In the genomic region with DNA sequence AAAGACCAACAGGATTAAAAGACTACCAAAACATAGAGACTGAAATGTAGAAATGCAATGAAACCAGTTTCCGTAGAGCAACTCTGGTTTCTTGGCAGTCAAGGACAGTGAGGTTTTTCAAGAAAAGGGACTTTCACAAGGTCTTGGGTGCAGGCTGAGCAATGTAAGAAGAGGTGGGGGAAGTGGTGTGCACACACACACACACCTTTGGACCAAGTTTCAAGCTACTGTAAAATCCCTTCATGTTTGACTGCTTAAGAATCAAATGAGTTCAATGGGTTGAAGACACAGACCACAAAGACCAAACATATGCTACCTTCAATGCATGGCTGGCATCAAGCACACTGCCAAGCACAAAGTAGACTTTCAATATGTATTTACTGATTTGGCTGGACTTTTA, we compare ENCODE assay signal across 15 cellular contexts. TPM values are rescaled to one million over a fixed set of nuclear protein-coding genes. Genes with fewer than 3 reads are reported as not detected.
DNase-seq lines count a peak whose midpoint lies in the region; ATAC-seq and TF ChIP-seq lines count a peak whose summit lies in the region.
"Had no signal": no experiment of that assay in that cellular context is flagged by ENCODE, and none has a peak within 500 bp of the region (broad histone marks: within the 10 kb centered on the region; RNA-seq: fewer than 3 reads in every experiment).

No MANE protein-coding gene starts in this region.

- CTCF ChIA-PET in CD4-positive, alpha-beta memory T cell (lab: Charles Lee; ENCODE audit: partially characterized antibody): interaction anchor here (0.6 kb wide), 1 partner anchor 12 kb away, joined by 3 read pairs; no protein-coding TSS in a partner anchor

- TF ChIP-seq CTCF in uterus (IDR thresholded peaks at IDR 0.05): no peak

- no peaks in the 10 kb centered on the region for H3K9me3 ChIP-seq in uterus
- H3K9me3 ChIP-seq in CD4-positive, alpha-beta memory T cell (ENCODE audit: control insufficient read depth in 1 of 2, low read length in 2 of 2): no peaks in the 10 kb centered on the region
- H3K9me3 ChIP-seq: pancreas had no signal

- no peak overlapping the region for H3K4me3 Mint-ChIP-seq in CD4-positive, alpha-beta memory T cell
- H3K4me3 Mint-ChIP-seq: HFFc6 had no signal

- no peak overlapping the region for H3K4me3 ChIP-seq in uterus
- H3K4me3 ChIP-seq in CD4-positive, alpha-beta memory T cell (ENCODE audit: low read length in 2 of 2): no peak overlapping the region
- H3K4me3 ChIP-seq: pancreas had no signal

- DNase-seq in uterus (no peak), DMS114 treated with DMSO at 0.1 percent for 48 hours (lab: John Stamatoyannopoulos, UW; ENCODE audit: unreplicated experiment) (no peak), NCI-H1417 treated with DMSO at 0.1 percent for 48 hours (lab: John Stamatoyannopoulos, UW) (no peak)
- DNase-seq in CD4-positive, alpha-beta memory T cell: no peak
- DNase-seq: head of caudate nucleus; HFFc6; NCI-H510A; pancreas; SIG-M5; stimulated activated CD4-positive, alpha-beta T cell treated with anti-CD3 and anti-CD28 coated beads, Interleukin-15, amount 100 ng/mL, for 24 hours had no signal

- POLR2A ChIA-PET in CD4-positive, alpha-beta memory T cell (lab: Charles Lee; ENCODE audit: partially characterized antibody): no interaction called here

- no peaks in the 10 kb centered on the region for H3K27me3 ChIP-seq in uterus
- H3K27me3 ChIP-seq in CD4-positive, alpha-beta memory T cell (ENCODE audit: insufficient read depth, low read length): no peaks in the 10 kb centered on the region
- H3K27me3 ChIP-seq: pancreas had no signal

- TF ChIP-seq POLR2A in uterus (IDR thresholded peaks at IDR 0.05): no peak

- H3K36me3 ChIP-seq in uterus: no peaks in the 10 kb centered on the region
- H3K36me3 ChIP-seq in CD4-positive, alpha-beta memory T cell (ENCODE audit: insufficient read depth, low read length): no peaks in the 10 kb centered on the region
- H3K36me3 ChIP-seq: pancreas had no signal

- H3K36me3 Mint-ChIP-seq in CD4-positive, alpha-beta memory T cell: peaks cover 0 to 19% of the 10 kb centered on the region in 2 donors

- H3K27ac ChIP-seq in uterus: no peak overlapping the region
- H3K27ac ChIP-seq in CD4-positive, alpha-beta memory T cell (ENCODE audit: low read depth, low read length): no peak overlapping the region
- H3K27ac ChIP-seq: pancreas had no signal

- ATAC-seq in GM18858 (IDR thresholded peaks at IDR 0.05; ENCODE audit: unreplicated experiment) (peak; percentile 97), GM19468 (IDR thresholded peaks at IDR 0.05; ENCODE audit: extremely low read depth, unreplicated experiment) (peak; percentile 68), HG02943 (IDR thresholded peaks at IDR 0.05; ENCODE audit: low read depth, unreplicated experiment) (peak; percentile 70), HG03565 (IDR thresholded peaks at IDR 0.05; ENCODE audit: unreplicated experiment) (peak; percentile 84)
- ATAC-seq: pancreas had no signal

- H3K4me1 Mint-ChIP-seq in CD4-positive, alpha-beta memory T cell: peaks cover 0 to 1% (median 0%) of the 10 kb centered on the region in 4 donors

- H3K4me1 ChIP-seq in uterus: no peaks in the 10 kb centered on the region
- no peaks in the 10 kb centered on the region for H3K4me1 ChIP-seq in CD4-positive, alpha-beta memory T cell (ENCODE audit: insufficient read depth, low read length)
- H3K4me1 ChIP-seq: pancreas had no signal

- H3K9me3 Mint-ChIP-seq in CD4-positive, alpha-beta memory T cell: no peaks in the 10 kb centered on the region
- H3K9me3 Mint-ChIP-seq: HFFc6 had no signal

- no peaks in the 10 kb centered on the region for H3K27me3 Mint-ChIP-seq in CD4-positive, alpha-beta memory T cell

- intact Hi-C loops in uterus (cut with DNase I; ENCODE audit: low total_unique reads): no loop called here
- intact Hi-C loops in CD4-positive, alpha-beta memory T cell (cut with micrococcal nuclease): no loop called here

- H3K27ac Mint-ChIP-seq in CD4-positive, alpha-beta memory T cell: no peak overlapping the region
- H3K27ac Mint-ChIP-seq: HFFc6 had no signal

RNA-seq across cellular contexts. Expression of gene MCF2, which starts 17.8 kb away (rescaled TPM):
- total RNA-seq in uterus: under 1 TPM in 1 of 4 donors, not detected in 3; 0.69 TPM
- under 1 TPM; 0.47 to 0.55 TPM for total RNA-seq in CD4-positive, alpha-beta memory T cell
- under 1 TPM in 1 of 2 donors, not detected in 1; 0.09 TPM for polyA plus RNA-seq in CD4-positive, alpha-beta memory T cell
- total RNA-seq: lung microvascular endothelial cell had no signal
